15 cellular contexts compared by ENCODE assay signal in genomic region chr14:102827716-102828115, GRCh38. TPM values are rescaled to one million over a fixed set of nuclear protein-coding genes. Genes with fewer than 3 reads are reported as not detected.
DNase-seq lines count a peak whose midpoint lies in the region; ATAC-seq and TF ChIP-seq lines count a peak whose summit lies in the region.
"Had no signal": no experiment of that assay in that cellular context is flagged by ENCODE, and none has a peak within 500 bp of the region (broad histone marks: within the 10 kb centered on the region; RNA-seq: fewer than 3 reads in every experiment).

No MANE protein-coding gene starts in this region.

- no peaks in the 10 kb centered on the region for H3K9me3 Mint-ChIP-seq in activated T-helper 1 cell treated with anti-CD3 and anti-CD28 coated beads, Interleukin-12 subunit alpha, Interleukin-12 subunit beta, Interleukin-2, Interleukin-4 antibody, amounts not matched to agents 30 ng/mL and 10 ng/mL and 1 ng/mL, durations not matched to agents 14 hours and 24 hours and 36 hours
- peaks cover 13% of the 10 kb centered on the region for H3K9me3 Mint-ChIP-seq in glutamatergic neuron (ENCODE audit: unreplicated experiment)
- H3K9me3 Mint-ChIP-seq: activated B cell treated with CpG ODN at 0.5 μM for 24 hours; activated naive CD8-positive, alpha-beta T cell treated with anti-CD3 and anti-CD28 coated beads for 36 hours; CD4-positive, alpha-beta T cell; central memory CD8-positive, alpha-beta T cell; HFFc6 had no signal

- intact Hi-C loops in activated T-helper 1 cell treated with anti-CD3 and anti-CD28 coated beads, Interleukin-12 subunit alpha, Interleukin-12 subunit beta, Interleukin-2, Interleukin-4 antibody, amounts not matched to agents 30 ng/mL and 10 ng/mL and 1 ng/mL, durations not matched to agents 14 hours and 24 hours and 36 hours (cut with micrococcal nuclease), result no loop called here

- H3K27me3 Mint-ChIP-seq in activated T-helper 1 cell treated with anti-CD3 and anti-CD28 coated beads, Interleukin-12 subunit alpha, Interleukin-12 subunit beta, Interleukin-2, Interleukin-4 antibody, amounts not matched to agents 30 ng/mL and 10 ng/mL and 1 ng/mL, durations not matched to agents 14 hours and 24 hours and 36 hours (ENCODE audit: insufficient read depth), result no peaks in the 10 kb centered on the region
- H3K27me3 Mint-ChIP-seq in glutamatergic neuron (ENCODE audit: unreplicated experiment), result peaks cover 10% of the 10 kb centered on the region
- H3K27me3 Mint-ChIP-seq: activated B cell treated with CpG ODN at 0.5 μM for 24 hours; activated naive CD8-positive, alpha-beta T cell treated with anti-CD3 and anti-CD28 coated beads for 36 hours; CD4-positive, alpha-beta T cell; central memory CD8-positive, alpha-beta T cell had no signal

- DNase-seq in NCI-H2227 (lab: John Stamatoyannopoulos, UW; ENCODE audit: unreplicated experiment) (peak; percentile 34), NCI-H2227 treated with DMSO at 0.1 percent for 48 hours (lab: John Stamatoyannopoulos, UW) (no peak), glutamatergic neuron (no peak), renal cortical epithelial cell (ENCODE audit: low read depth) (peak; percentile 67), kidney glomerular epithelial cell (lab: John Stamatoyannopoulos, UW) (no peak)
- DNase-seq in activated T-helper 1 cell treated with anti-CD3 and anti-CD28 coated beads, Interleukin-12 subunit alpha, Interleukin-12 subunit beta, Interleukin-2, Interleukin-4 antibody, amounts not matched to agents 30 ng/mL and 10 ng/mL and 1 ng/mL, durations not matched to agents 14 hours and 24 hours and 36 hours (ENCODE audit: low spot score), result no peak
- DNase-seq: activated B cell treated with CpG ODN at 0.5 μM for 24 hours; activated naive CD8-positive, alpha-beta T cell treated with anti-CD3 and anti-CD28 coated beads for 36 hours; CD4-positive, alpha-beta T cell; HFFc6; NCI-H1694; NCI-H524 treated with DMSO at 0.1 percent for 48 hours had no signal

- H3K4me1 Mint-ChIP-seq in activated T-helper 1 cell treated with anti-CD3 and anti-CD28 coated beads, Interleukin-12 subunit alpha, Interleukin-12 subunit beta, Interleukin-2, Interleukin-4 antibody, amounts not matched to agents 30 ng/mL and 10 ng/mL and 1 ng/mL, durations not matched to agents 14 hours and 24 hours and 36 hours (ENCODE audit: low read depth), result peaks cover 83% of the 10 kb centered on the region
- H3K4me1 Mint-ChIP-seq in glutamatergic neuron (ENCODE audit: low read depth, unreplicated experiment), result peaks cover 72% of the 10 kb centered on the region

- no peak overlapping the region for H3K4me3 Mint-ChIP-seq in activated T-helper 1 cell treated with anti-CD3 and anti-CD28 coated beads, Interleukin-12 subunit alpha, Interleukin-12 subunit beta, Interleukin-2, Interleukin-4 antibody, amounts not matched to agents 30 ng/mL and 10 ng/mL and 1 ng/mL, durations not matched to agents 14 hours and 24 hours and 36 hours
- H3K4me3 Mint-ChIP-seq in glutamatergic neuron (ENCODE audit: unreplicated experiment), result peak overlapping the region; percentile 66
- H3K4me3 Mint-ChIP-seq: activated B cell treated with CpG ODN at 0.5 μM for 24 hours; activated naive CD8-positive, alpha-beta T cell treated with anti-CD3 and anti-CD28 coated beads for 36 hours; CD4-positive, alpha-beta T cell; central memory CD8-positive, alpha-beta T cell; HFFc6 had no signal

- H3K36me3 Mint-ChIP-seq in activated T-helper 1 cell treated with anti-CD3 and anti-CD28 coated beads, Interleukin-12 subunit alpha, Interleukin-12 subunit beta, Interleukin-2, Interleukin-4 antibody, amounts not matched to agents 30 ng/mL and 10 ng/mL and 1 ng/mL, durations not matched to agents 14 hours and 24 hours and 36 hours (ENCODE audit: low read depth), result peaks cover 35% of the 10 kb centered on the region
- no peaks in the 10 kb centered on the region for H3K36me3 Mint-ChIP-seq in glutamatergic neuron (ENCODE audit: unreplicated experiment)

- no peak for ATAC-seq in SK-N-SH treated with all-trans-retinoic acid at 6 μM for 48 hours
- ATAC-seq in HG03571 (IDR thresholded peaks at IDR 0.05; ENCODE audit: unreplicated experiment), result no peak

- TF ChIP-seq CTCF in glutamatergic neuron (IDR thresholded peaks at IDR 0.05; ENCODE audit: partially characterized antibody, unreplicated experiment), result no peak

- peak overlapping the region; percentile 29 for H3K27ac Mint-ChIP-seq in activated T-helper 1 cell treated with anti-CD3 and anti-CD28 coated beads, Interleukin-12 subunit alpha, Interleukin-12 subunit beta, Interleukin-2, Interleukin-4 antibody, amounts not matched to agents 30 ng/mL and 10 ng/mL and 1 ng/mL, durations not matched to agents 14 hours and 24 hours and 36 hours
- no peak overlapping the region for H3K27ac Mint-ChIP-seq in glutamatergic neuron (ENCODE audit: unreplicated experiment)
- H3K27ac Mint-ChIP-seq: activated B cell treated with CpG ODN at 0.5 μM for 24 hours; activated naive CD8-positive, alpha-beta T cell treated with anti-CD3 and anti-CD28 coated beads for 36 hours; HFFc6 had no signal

TF ChIP-seq in SK-N-SH treated with all-trans-retinoic acid at 6 μM for 48 hours, 23 proteins besides CTCF, POLR2A, EP300 and RAD21 (continues in another document):
- no peak for TF ChIP-seq BACH2 (CRISPR knock-in tag; IDR thresholded peaks at IDR 0.05; ENCODE audit: borderline replicate concordance)
- no peak for TF ChIP-seq ISL1 (CRISPR knock-in tag; IDR thresholded peaks at IDR 0.05)
- TF ChIP-seq POU6F1 (CRISPR knock-in tag; IDR thresholded peaks at IDR 0.05; ENCODE audit: borderline replicate concordance, low read depth), result no peak
- no peak for TF ChIP-seq TSHZ2 (CRISPR knock-in tag; IDR thresholded peaks at IDR 0.05)
- TF ChIP-seq CREB5 (CRISPR knock-in tag; IDR thresholded peaks at IDR 0.05; ENCODE audit: low read depth), result no peak
- no peak for TF ChIP-seq CSRNP3 (CRISPR knock-in tag; IDR thresholded peaks at IDR 0.05)
- TF ChIP-seq GLIS3 (CRISPR knock-in tag; IDR thresholded peaks at IDR 0.05), result no peak

RNA-seq across cellular contexts. Expression of gene TRAF3, which starts 50.5 kb away (rescaled TPM):
- 69.2 and 73.1 TPM in 2 replicates for total RNA-seq in activated T-helper 1 cell treated with anti-CD3 and anti-CD28 coated beads, Interleukin-12 subunit alpha, Interleukin-12 subunit beta, Interleukin-2, Interleukin-4 antibody, amounts not matched to agents 30 ng/mL and 10 ng/mL and 1 ng/mL, durations not matched to agents 14 hours and 24 hours and 36 hours
- total RNA-seq in glutamatergic neuron (ENCODE audit: unreplicated experiment), result 16.7 TPM
- 40.1 and 59.5 TPM in 2 replicates for total RNA-seq in renal cortical epithelial cell

Comparison
In these comparisons a context has a peak if more than half of its experiments do, and no peak if none do; other contexts are left out.
1. DNase-seq: peak in NCI-H2227 (single experiment) and renal cortical epithelial cell (single experiment); none in NCI-H2227 treated with DMSO at 0.1 percent for 48 hours (single experiment), activated T-helper 1 cell treated with anti-CD3 and anti-CD28 coated beads, Interleukin-12 subunit alpha, Interleukin-12 subunit beta, Interleukin-2, Interleukin-4 antibody, amounts not matched to agents 30 ng/mL and 10 ng/mL and 1 ng/mL, durations not matched to agents 14 hours and 24 hours and 36 hours (single experiment), glutamatergic neuron (single experiment) and kidney glomerular epithelial cell (single experiment).